31 cellular contexts compared by ENCODE assay signal in genomic region chr2:70548233-70548632, GRCh38.
"Had no signal": no experiment of that assay in that cellular context is flagged by ENCODE, and none has a peak within 500 bp of the region (broad histone marks: within the 10 kb centered on the region; RNA-seq: fewer than 3 reads in every experiment).

No MANE protein-coding gene starts in this region.

- H3K27ac Mint-ChIP-seq: natural killer cell; nephron; progenitor cell of endocrine pancreas; stimulated activated memory B cell treated with anti-CD40 and anti-IgM and Interleukin-4, amounts not matched to agents 10 μg/mL and 1 μg/mL and 100 μg/mL, for 72 hours; type B pancreatic cell had no signal

- H3K36me3 ChIP-seq: neutrophil, ovary, right lobe of liver, sigmoid colon, suprapubic skin, tibial artery, transverse colon, upper lobe of right lung, uterus had no signal

- H3K79me2 ChIP-seq: parathyroid adenoma had no signal

- H3K4me3 ChIP-seq: ovary, psoas muscle, right lobe of liver, sigmoid colon, suprapubic skin, testis, tibial artery, transverse colon, upper lobe of right lung, uterus had no signal

- DNase-seq: naive B cell; natural killer cell; nucleus accumbens; ovary; posterior cingulate gyrus; psoas muscle; right cardiac atrium; right lobe of liver; sigmoid colon; small intestine; stimulated activated CD4-positive, alpha-beta T cell treated with anti-CD3 and anti-CD28 coated beads, Interleukin-15, amount 100 ng/mL, for 24 hours; stimulated activated CD4-positive, alpha-beta T cell treated with anti-CD3 and anti-CD28 coated beads, Interleukin-2, amount 100 ng/mL, for 24 hours; stimulated activated CD4-positive, alpha-beta T cell treated with anti-CD3 and anti-CD28 coated beads, Interleukin-2, amount 100 ng/mL, for 48 hours; stimulated activated CD4-positive, alpha-beta T cell treated with anti-CD3 and anti-CD28 coated beads, Interleukin-4, amount 100 ng/mL, for 24 hours; stimulated activated naive CD4-positive, alpha-beta T cell; stimulated activated naive CD8-positive, alpha-beta T cell treated with anti-CD3 and anti-CD28 coated beads, Interleukin-15, amount 100 ng/mL, for 72 hours; stimulated activated naive CD8-positive, alpha-beta T cell treated with anti-CD3 and anti-CD28 coated beads, Interleukin-15, Interleukin-2, amounts not matched to agents 100 U/mL and 50 U/mL, for 24 hours; substantia nigra; testis; tibial artery; transverse colon; upper lobe of right lung; uterus had no signal

- H3K9me3 Mint-ChIP-seq: naive B cell; natural killer cell; nephron; neural crest cell; stimulated activated memory B cell treated with anti-CD40 and anti-IgM and Interleukin-4, amounts not matched to agents 10 μg/mL and 1 μg/mL and 100 μg/mL, for 72 hours; stimulated activated naive CD8-positive, alpha-beta T cell treated with anti-CD3 and anti-CD28 coated beads, Interleukin-15, amount 100 ng/mL, for 72 hours; type B pancreatic cell had no signal

- H3K4me1 ChIP-seq: parathyroid adenoma, right lobe of liver, testis had no signal

- H3K9ac ChIP-seq: parathyroid adenoma had no signal

- H3K4me3 Mint-ChIP-seq: naive B cell; natural killer cell; nephron; neural crest cell; stimulated activated memory B cell treated with anti-CD40 and anti-IgM and Interleukin-4, amounts not matched to agents 10 μg/mL and 1 μg/mL and 100 μg/mL, for 72 hours; stimulated activated naive CD8-positive, alpha-beta T cell treated with anti-CD3 and anti-CD28 coated beads, Interleukin-15, amount 100 ng/mL, for 72 hours; type B pancreatic cell had no signal

- H3K36me3 Mint-ChIP-seq: naive B cell; natural killer cell; stimulated activated memory B cell treated with anti-CD40 and anti-IgM and Interleukin-4, amounts not matched to agents 10 μg/mL and 1 μg/mL and 100 μg/mL, for 72 hours had no signal

- ATAC-seq: natural killer cell; psoas muscle; right cardiac atrium; right lobe of liver; stimulated activated memory B cell treated with anti-CD40 and anti-IgM and Interleukin-4, amounts not matched to agents 10 μg/mL and 1 μg/mL and 100 μg/mL, for 72 hours; stimulated activated naive CD8-positive, alpha-beta T cell treated with anti-CD3 and anti-CD28 coated beads, Interleukin-15, amount 100 ng/mL, for 72 hours; stimulated activated naive CD8-positive, alpha-beta T cell treated with anti-CD3 and anti-CD28 coated beads, Interleukin-15, Interleukin-2, amounts not matched to agents 100 U/mL and 50 U/mL, for 24 hours; upper lobe of right lung had no signal

- H3K27me3 ChIP-seq: ovary, right lobe of liver, testis, upper lobe of right lung had no signal

- H3K9me3 ChIP-seq: neutrophil, ovary, psoas muscle, right lobe of liver, sigmoid colon, suprapubic skin, testis, tibial artery, transverse colon, upper lobe of right lung, uterus had no signal

- H3K27ac ChIP-seq: neutrophil, ovary, parathyroid adenoma, psoas muscle, right lobe of liver, sigmoid colon, suprapubic skin, testis, tibial artery, transverse colon, upper lobe of right lung, uterus had no signal

- H2AFZ ChIP-seq: parathyroid adenoma had no signal

- FAIRE-seq: small intestine had no signal
